ENCODE assay signal across 21 cellular contexts in genomic region chr18:58659691-58660090, GRCh38. TPM values are rescaled to one million over a fixed set of nuclear protein-coding genes. Genes with fewer than 3 reads are reported as not detected.
DNase-seq lines count a peak whose midpoint lies in the region; ATAC-seq and TF ChIP-seq lines count a peak whose summit lies in the region.
"Had no signal": no experiment of that assay in that cellular context is flagged by ENCODE, and none has a peak within 500 bp of the region (broad histone marks: within the 10 kb centered on the region; RNA-seq: fewer than 3 reads in every experiment).

No MANE protein-coding gene starts in this region.

- H3K9me3 ChIP-seq in neural progenitor cell (ENCODE audit: low read depth) = peaks cover 5% of the 10 kb centered on the region

- peaks cover 4% of the 10 kb centered on the region for H3K36me3 Mint-ChIP-seq in activated T-cell treated with anti-CD3 and anti-CD28 coated beads, Interleukin-2, amount 50 U/mL, for 4 hours (ENCODE audit: insufficient read depth)
- peaks cover 14% of the 10 kb centered on the region for H3K36me3 Mint-ChIP-seq in activated naive CD8-positive, alpha-beta T cell treated with anti-CD3 and anti-CD28 coated beads, Interleukin-2, amount 10 ng/mL, durations not matched to agents 7 days and 5 days
- H3K36me3 Mint-ChIP-seq in natural killer cell treated with Interleukin-12 subunit alpha and Interleukin-12 subunit beta and Interleukin-15 and Interleukin-18, amount 100 ng/mL, for 72 hours = peaks cover 6% of the 10 kb centered on the region
- no peaks in the 10 kb centered on the region for H3K36me3 Mint-ChIP-seq in neural progenitor cell

- H3K4me3 Mint-ChIP-seq in activated T-cell treated with anti-CD3 and anti-CD28 coated beads, Interleukin-2, amount 50 U/mL, for 4 hours = peak overlapping the region; percentile 37
- H3K4me3 Mint-ChIP-seq in activated naive CD8-positive, alpha-beta T cell treated with anti-CD3 and anti-CD28 coated beads, Interleukin-2, amount 10 ng/mL, durations not matched to agents 7 days and 5 days = peak overlapping the region; percentile 2
- peak overlapping the region; percentile 16 for H3K4me3 Mint-ChIP-seq in natural killer cell treated with Interleukin-12 subunit alpha and Interleukin-12 subunit beta and Interleukin-15 and Interleukin-18, amount 100 ng/mL, for 72 hours
- no peak overlapping the region for H3K4me3 Mint-ChIP-seq in neural progenitor cell
- H3K4me3 Mint-ChIP-seq: HFFc6 had no signal

- TF ChIP-seq CTCF in neural progenitor cell (IDR thresholded peaks at IDR 0.05) = no peak

- no peaks in the 10 kb centered on the region for H3K27me3 ChIP-seq in neural progenitor cell
- H3K27me3 ChIP-seq: tibial nerve had no signal

- H3K36me3 ChIP-seq in neural progenitor cell = no peaks in the 10 kb centered on the region
- H3K36me3 ChIP-seq: tibial nerve had no signal

- H3K4me1 Mint-ChIP-seq in activated T-cell treated with anti-CD3 and anti-CD28 coated beads, Interleukin-2, amount 50 U/mL, for 4 hours (ENCODE audit: low read depth) = peaks cover 52% of the 10 kb centered on the region
- H3K4me1 Mint-ChIP-seq in activated naive CD8-positive, alpha-beta T cell treated with anti-CD3 and anti-CD28 coated beads, Interleukin-2, amount 10 ng/mL, durations not matched to agents 7 days and 5 days = peaks cover 26% of the 10 kb centered on the region
- H3K4me1 Mint-ChIP-seq in natural killer cell treated with Interleukin-12 subunit alpha and Interleukin-12 subunit beta and Interleukin-15 and Interleukin-18, amount 100 ng/mL, for 72 hours (ENCODE audit: low read depth in 2 of 2) = peaks cover 14 to 22% of the 10 kb centered on the region in 2 donors
- H3K4me1 Mint-ChIP-seq in neural progenitor cell = no peaks in the 10 kb centered on the region

- H3F3A ChIP-seq in neural progenitor cell (ENCODE audit: low read depth) = no peaks in the 10 kb centered on the region

- POLR2A ChIA-PET in activated naive CD8-positive, alpha-beta T cell treated with anti-CD3 and anti-CD28 coated beads, Interleukin-2, amount 10 ng/mL, durations not matched to agents 7 days and 5 days (lab: Charles Lee) = interaction anchor here (2.9 to 7.4 kb wide), 2 partner anchors 12 to 44 kb away, joined by 21 to 111 read pairs; partner anchors contain the start of gene MALT1

- peak; percentile 3 for TF ChIP-seq POLR2A in GM19099 (IDR thresholded peaks at IDR 0.05; ENCODE audit: extremely low read depth, insufficient read length, low read depth)

- ATAC-seq in activated T-cell treated with anti-CD3 and anti-CD28 coated beads, Interleukin-2, amount 50 U/mL, for 4 hours = no peak
- ATAC-seq in activated naive CD8-positive, alpha-beta T cell treated with anti-CD3 and anti-CD28 coated beads, Interleukin-2, amount 10 ng/mL, durations not matched to agents 7 days and 5 days (ENCODE audit: low read depth) = no peak
- no peak for ATAC-seq in natural killer cell treated with Interleukin-12 subunit alpha and Interleukin-12 subunit beta and Interleukin-15 and Interleukin-18, amount 100 ng/mL, for 72 hours
- ATAC-seq in GM18867 (IDR thresholded peaks at IDR 0.05; ENCODE audit: unreplicated experiment) = no peak
- ATAC-seq: activated CD4-positive, CD25-positive, alpha-beta regulatory T cell treated with anti-CD3 and anti-CD28 coated beads, Interleukin-2, amount 50 U/mL, for 24 hours; left cardiac atrium had no signal

- no peaks in the 10 kb centered on the region for H3K79me2 ChIP-seq in neural progenitor cell (ENCODE audit: low read depth)

- H3K9me3 Mint-ChIP-seq in activated T-cell treated with anti-CD3 and anti-CD28 coated beads, Interleukin-2, amount 50 U/mL, for 4 hours = peaks cover 6% of the 10 kb centered on the region
- H3K9me3 Mint-ChIP-seq in activated naive CD8-positive, alpha-beta T cell treated with anti-CD3 and anti-CD28 coated beads, Interleukin-2, amount 10 ng/mL, durations not matched to agents 7 days and 5 days = peaks cover 4% of the 10 kb centered on the region
- peaks cover 4% of the 10 kb centered on the region for H3K9me3 Mint-ChIP-seq in natural killer cell treated with Interleukin-12 subunit alpha and Interleukin-12 subunit beta and Interleukin-15 and Interleukin-18, amount 100 ng/mL, for 72 hours
- H3K9me3 Mint-ChIP-seq in neural progenitor cell = peaks cover 17% of the 10 kb centered on the region
- H3K9me3 Mint-ChIP-seq: HFFc6 had no signal

- H3K27ac Mint-ChIP-seq in activated naive CD8-positive, alpha-beta T cell treated with anti-CD3 and anti-CD28 coated beads, Interleukin-2, amount 10 ng/mL, durations not matched to agents 7 days and 5 days = no peak overlapping the region
- peak overlapping the region in 1 of 2 donors; percentile 90 for H3K27ac Mint-ChIP-seq in natural killer cell treated with Interleukin-12 subunit alpha and Interleukin-12 subunit beta and Interleukin-15 and Interleukin-18, amount 100 ng/mL, for 72 hours
- H3K27ac Mint-ChIP-seq in neural progenitor cell = no peak overlapping the region
- H3K27ac Mint-ChIP-seq: HFFc6 had no signal

- H3K4me2 ChIP-seq in neural progenitor cell = no peak overlapping the region

- no peaks in the 10 kb centered on the region for H3K27me3 Mint-ChIP-seq in activated T-cell treated with anti-CD3 and anti-CD28 coated beads, Interleukin-2, amount 50 U/mL, for 4 hours (ENCODE audit: low read depth)
- no peaks in the 10 kb centered on the region for H3K27me3 Mint-ChIP-seq in activated naive CD8-positive, alpha-beta T cell treated with anti-CD3 and anti-CD28 coated beads, Interleukin-2, amount 10 ng/mL, durations not matched to agents 7 days and 5 days
- no peaks in the 10 kb centered on the region for H3K27me3 Mint-ChIP-seq in natural killer cell treated with Interleukin-12 subunit alpha and Interleukin-12 subunit beta and Interleukin-15 and Interleukin-18, amount 100 ng/mL, for 72 hours
- H3K27me3 Mint-ChIP-seq in neural progenitor cell (ENCODE audit: insufficient read depth, low read depth) = peaks cover 9% of the 10 kb centered on the region

- no peak for DNase-seq in activated T-cell treated with anti-CD3 and anti-CD28 coated beads, Interleukin-2, amount 50 U/mL, for 4 hours
- DNase-seq in activated T-cell treated with anti-CD3 and anti-CD28 coated beads for 4 hours = no peak
- no peak for DNase-seq in activated naive CD8-positive, alpha-beta T cell treated with anti-CD3 and anti-CD28 coated beads, Interleukin-2, amount 10 ng/mL, durations not matched to agents 7 days and 5 days
- DNase-seq in natural killer cell treated with Interleukin-12 subunit alpha and Interleukin-12 subunit beta and Interleukin-15 and Interleukin-18, amount 100 ng/mL, for 72 hours (ENCODE audit: low spot score) = no peak
- no peak for DNase-seq in NCI-H2171 treated with DMSO at 0.1 percent for 48 hours (lab: John Stamatoyannopoulos, UW)
- DNase-seq in neural progenitor cell (ENCODE audit: low spot score) = no peak
- DNase-seq: activated CD8-positive, alpha-beta memory T cell treated with anti-CD3 and anti-CD28 coated beads, Interleukin-2, amount 50 U/mL, for 4 hours; DMS79 treated with DMSO at 0.1 percent for 48 hours; HFFc6; left cardiac atrium; midbrain; NCI-H1417; nucleus accumbens; retina; SIG-M5; stimulated activated naive CD4-positive, alpha-beta T cell had no signal

- H3K4me1 ChIP-seq in neural progenitor cell = no peaks in the 10 kb centered on the region

- H3K4me3 ChIP-seq in neural progenitor cell = no peak overlapping the region
- H3K4me3 ChIP-seq: tibial nerve had no signal

- H2AFZ ChIP-seq in neural progenitor cell (replicated peaks) = no peak overlapping the region

- no peak overlapping the region for H3K9ac ChIP-seq in neural progenitor cell

- H3K27ac ChIP-seq in neural progenitor cell = no peak overlapping the region
- H3K27ac ChIP-seq: tibial nerve had no signal

- H4K20me1 ChIP-seq in neural progenitor cell (ENCODE audit: low read depth) = no peaks in the 10 kb centered on the region

RNA-seq across cellular contexts. Expression of gene MALT1, which starts 11.6 kb away (rescaled TPM):
- 10 to 100 TPM; 31.1 to 49.3 (median 39.8) TPM for total RNA-seq in activated T-cell treated with anti-CD3 and anti-CD28 coated beads, Interleukin-2, amount 50 U/mL, for 4 hours
- 10 to 100 TPM; 68.6 to 71.6 TPM for total RNA-seq in activated naive CD8-positive, alpha-beta T cell treated with anti-CD3 and anti-CD28 coated beads, Interleukin-2, amount 10 ng/mL, durations not matched to agents 7 days and 5 days
- total RNA-seq in natural killer cell treated with Interleukin-12 subunit alpha and Interleukin-12 subunit beta and Interleukin-15 and Interleukin-18, amount 100 ng/mL, for 72 hours = 10 to 100 TPM; 26.2 to 47.7 TPM
- 24.4 and 28.4 TPM in 2 replicates for total RNA-seq in neural progenitor cell (ENCODE audit: low replicate concordance)

RNA-seq across cellular contexts. Expression of gene ALPK2, which starts 30.8 kb away (rescaled TPM):
- total RNA-seq in activated T-cell treated with anti-CD3 and anti-CD28 coated beads, Interleukin-2, amount 50 U/mL, for 4 hours = 1 to 10 TPM in 1 of 3 donors, under 1 TPM in 2; 0.24 to 1.5 (median 0.43) TPM
- under 1 TPM; 0.30 to 0.91 TPM for total RNA-seq in activated naive CD8-positive, alpha-beta T cell treated with anti-CD3 and anti-CD28 coated beads, Interleukin-2, amount 10 ng/mL, durations not matched to agents 7 days and 5 days
- total RNA-seq in natural killer cell treated with Interleukin-12 subunit alpha and Interleukin-12 subunit beta and Interleukin-15 and Interleukin-18, amount 100 ng/mL, for 72 hours = under 1 TPM; 0.17 to 0.78 TPM
- total RNA-seq in neural progenitor cell (ENCODE audit: low replicate concordance) = 0.15 and 0.24 TPM in 2 replicates
- total RNA-seq: T-helper 2 cell treated with Interferon-gamma antibody and Interleukin-4, amounts not matched to agents 100 ng/mL and 5 ng/mL, for 36 hours had no signal
